In the genomic region with DNA sequence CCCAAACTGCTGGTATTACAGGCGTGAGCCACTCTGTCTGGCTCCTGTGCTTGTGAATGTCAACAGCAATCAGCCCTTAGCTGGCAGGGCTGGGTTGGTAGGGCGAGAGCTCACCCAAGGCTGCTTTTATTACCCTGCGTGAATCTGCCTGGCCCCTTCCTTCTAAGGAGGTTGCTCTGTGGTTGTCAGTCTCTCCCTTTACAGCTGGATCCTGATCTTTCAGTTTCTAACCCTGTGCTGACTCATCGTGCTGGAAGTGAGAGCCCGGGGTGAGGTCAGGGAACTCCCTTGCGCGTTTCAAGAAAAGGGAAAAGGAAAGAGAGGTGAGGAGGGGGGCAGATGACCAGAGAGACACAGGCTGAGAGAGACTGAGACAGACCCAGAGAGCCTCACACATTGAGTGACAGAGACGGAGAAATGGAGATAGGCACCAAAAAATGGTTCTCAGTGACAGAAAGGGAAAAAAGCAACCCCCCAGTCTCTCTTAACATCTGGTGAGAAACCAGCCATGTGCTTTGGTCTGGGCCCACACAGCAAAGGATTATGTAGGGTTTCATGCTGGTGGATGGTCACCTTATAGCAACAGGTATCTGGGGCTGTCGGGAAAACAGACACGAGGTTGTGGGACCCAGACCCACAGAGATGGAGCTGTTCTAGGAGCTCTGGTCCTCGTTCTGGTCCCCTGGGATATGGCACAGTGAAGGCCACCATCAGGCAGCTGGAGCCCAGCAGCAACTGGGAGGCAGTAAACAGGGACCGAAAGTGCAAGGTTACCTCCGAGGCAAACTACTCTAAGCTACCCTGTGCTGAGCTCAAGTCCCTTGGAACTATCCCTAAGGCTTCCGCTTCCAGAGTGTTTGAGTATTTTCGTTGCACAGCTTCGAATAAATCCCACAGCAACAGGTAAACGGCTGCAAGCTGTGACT, we compare ENCODE assay signal across 8 cellular contexts. TPM values are rescaled to one million over a fixed set of nuclear protein-coding genes. Genes with fewer than 3 reads are reported as not detected.
A peak's percentile ranks its signal among the peaks of the same experiment; 100 is the strongest.
DNase-seq lines count a peak whose midpoint lies in the region; ATAC-seq, FAIRE-seq and TF ChIP-seq lines count a peak whose summit lies in the region.

No MANE protein-coding gene starts in this region.

- H2BK15ac ChIP-seq in H1 (ENCODE audit: low read length), result no peak overlapping the region

- H2BK120ac ChIP-seq in H1 (replicated peaks; ENCODE audit: low read depth, low read length), result no peak overlapping the region

- 78% methylated on average over 17 of the region's 17 CpGs; no CpG with 5 or more reads in 1 of the 2 experiments for WGBS in H1 (ENCODE audit: extremely low coverage in 1 of 2, insufficient coverage in 1 of 2, insufficient read length in 1 of 2, insufficient replicate concordance in 2 of 2, low coverage in 1 of 2, low lambda C conversion rate in 2 of 2, missing lambda C conversion rate in 1 of 2), 2 experiments

- no peak overlapping the region for H2AK5ac ChIP-seq in H1 (ENCODE audit: low read depth, low read length)

- DNase-seq in CD14-positive monocyte (ENCODE audit: low spot score), result peak; percentile 90
- DNase-seq in Peyer's patch, result peak in 2 of 3 donors; percentile 76 to 86
- no peak for DNase-seq in H1 (ENCODE audit: low read depth in 1 of 2, low spot score in 2 of 2)
- peak; percentile 52 for DNase-seq in mucosa of gallbladder (ENCODE audit: low spot score)
- DNase-seq in NCI-H187 (lab: John Stamatoyannopoulos, UW), result no peak

- H3K27me3 ChIP-seq in Peyer's patch (no peaks in the 10 kb centered on the region), H1 (replicated peaks in 1 of 4; ENCODE audit: control insufficient read depth in 3 of 4, extremely low read depth in 1 of 4, insufficient read depth in 3 of 4, low read length in 3 of 4) (no peaks in the 10 kb centered on the region)

- H3K27me3 Mint-ChIP-seq in CD14-positive monocyte (ENCODE audit: low read depth in 3 of 3), result peaks cover 0 to 2% (median 2%) of the 10 kb centered on the region in 3 donors

- H3K36me3 ChIP-seq in Peyer's patch (peaks cover 0 to 32% (median 0%) of the 10 kb centered on the region in 3 donors), H1 (ENCODE audit: control insufficient read depth in 2 of 4, insufficient read depth in 4 of 4, low read length in 3 of 4) (peaks cover 8 to 40% (median 24%) of the 10 kb centered on the region in 4 experiments; a peak in 7 of 8 replicates)

- H3K36me3 Mint-ChIP-seq in CD14-positive monocyte, result peaks cover 7 to 19% of the 10 kb centered on the region in 2 donors

- H3K4me1 ChIP-seq in Peyer's patch (peaks cover 0 to 37% (median 11%) of the 10 kb centered on the region in 4 donors), H1 (replicated peaks in 1 of 4; ENCODE audit: control insufficient read depth in 3 of 4, insufficient read depth in 4 of 4, low read length in 3 of 4) (peaks cover 3 to 31% (median 12%) of the 10 kb centered on the region in 4 experiments)

- POLR2A ChIA-PET in H1 (lab: Charles Lee; ENCODE audit: partially characterized antibody), result interaction anchor here (1.7 to 3.5 kb wide), 3 partner anchors 10 to 20 kb away, joined by 5 to 16 read pairs (median 10); a partner anchor contains a TSS

- H3K79me1 ChIP-seq in H1 (ENCODE audit: low read depth, low read length), result 0 out of 2 replicates have a peak, but pooled peaks cover 2% of the 10 kb centered on the region

- H3K4me3 Mint-ChIP-seq in CD14-positive monocyte, result peak overlapping the region; percentile 82 to 84

- peaks cover 0 to 4% (median 0%) of the 10 kb centered on the region in 7 donors for H3K9me3 Mint-ChIP-seq in CD14-positive monocyte

- peaks cover 0 to 2% of the 10 kb centered on the region in 2 experiments for H4K20me1 ChIP-seq in H1 (replicated peaks in 1 of 2; ENCODE audit: control insufficient read depth in 1 of 2, insufficient read depth in 2 of 2, low read length in 2 of 2)

- H3K23me2 ChIP-seq in H1 (ENCODE audit: low read depth, low read length), result peaks cover 9% of the 10 kb centered on the region; the same call in 1 of the 2 replicates

- H3K56ac ChIP-seq in H1 (replicated peaks; ENCODE audit: insufficient read length, low read depth, low read length), result no peak overlapping the region

- H3K4ac ChIP-seq in H1 (replicated peaks; ENCODE audit: insufficient read length, low read depth, low read length), result no peak overlapping the region

- H3K9me3 ChIP-seq in Peyer's patch, result no peaks in the 10 kb centered on the region
- H3K9me3 ChIP-seq in H1 (ENCODE audit: insufficient read depth in 2 of 2, low read depth in 1 of 2, low read length in 1 of 2), result no peaks in the 10 kb centered on the region

- no peak overlapping the region for H2BK20ac ChIP-seq in H1 (ENCODE audit: low read length)

- CTCF ChIA-PET in H1 (lab: Charles Lee; ENCODE audit: partially characterized antibody), result interaction anchor here (1.1 to 7.0 kb wide), 6 partner anchors 9 to 145 kb away, joined by 3 to 47 read pairs (median 4); a partner anchor contains a TSS

- H4K91ac ChIP-seq in H1 (replicated peaks; ENCODE audit: insufficient read length, low read length), result no peak overlapping the region

- TF ChIP-seq EP300 in H1 (IDR thresholded peaks at IDR 0.05; ENCODE audit: borderline replicate concordance in 1 of 2, low read depth in 2 of 2, low read length in 2 of 2), result no peak

- H3K4me1 Mint-ChIP-seq in CD14-positive monocyte, result peaks cover 63% of the 10 kb centered on the region

- H2AFZ ChIP-seq in H1 (ENCODE audit: low read length), result no peak overlapping the region

- no peak overlapping the region for H4K5ac ChIP-seq in H1 (ENCODE audit: insufficient read length, low read depth, low read length)

- peak overlapping the region; percentile 95 to 100 (median 99) for H3K27ac Mint-ChIP-seq in CD14-positive monocyte

- H2BK12ac ChIP-seq in H1 (ENCODE audit: low read depth, low read length), result no peak overlapping the region

- no peak for FAIRE-seq in H1 (lab: Jason Lieb, UNC)

- H4K8ac ChIP-seq in H1 (ENCODE audit: extremely low read depth, insufficient read depth, low read length), result no peak overlapping the region

- intact Hi-C loops in CD14-positive monocyte (cut with micrococcal nuclease), result loop anchor here in 1 of 2 donors (5.0 kb wide), 1 partner anchor 358 kb away; a partner anchor contains a TSS

- H3K14ac ChIP-seq in H1 (ENCODE audit: insufficient read length), result no peak overlapping the region

- peaks cover 0 to 15% of the 10 kb centered on the region in 2 experiments; a peak in 2 of 4 replicates for H3K79me2 ChIP-seq in H1 (ENCODE audit: control insufficient read depth in 1 of 2, insufficient read depth in 2 of 2, low read length in 2 of 2)

- no peak overlapping the region for H3K23ac ChIP-seq in H1 (ENCODE audit: insufficient read length)

- peak overlapping the region in 1 of 4 experiments; percentile 25; a peak in 3 of 7 replicates for H3K9ac ChIP-seq in H1 (replicated peaks in 1 of 4; ENCODE audit: extremely low read depth in 1 of 4, low read depth in 3 of 4, low read length in 3 of 4)

- TF ChIP-seq CTCF in CD14-positive monocyte (IDR thresholded peaks at IDR 0.05) (no peak), Peyer's patch (IDR thresholded peaks at IDR 0.05) (no peak), H1 (IDR thresholded peaks at IDR 0.05; ENCODE audit: control extremely low read depth in 1 of 3, insufficient read depth in 1 of 3, low read depth in 1 of 3, low read length in 3 of 3) (no peak)

- H2BK5ac ChIP-seq in H1 (ENCODE audit: low read depth, low read length), result peak overlapping the region; percentile 20

- ATAC-seq in GM21723 (IDR thresholded peaks at IDR 0.05; ENCODE audit: unreplicated experiment), result peak; percentile 40
- ATAC-seq in HG03045 (IDR thresholded peaks at IDR 0.05; ENCODE audit: unreplicated experiment), result no peak
- no peak for ATAC-seq in GM21526 (IDR thresholded peaks at IDR 0.05; ENCODE audit: low FRiP score, unreplicated experiment)

- H3K4me2 ChIP-seq in H1 (ENCODE audit: insufficient read depth in 1 of 2, low read depth in 2 of 2, low read length in 2 of 2), result peak overlapping the region in 1 of 2 experiments; percentile 96; a peak in 2 of 4 replicates

- peak overlapping the region; percentile 27; the same call in 1 of the 2 replicates for H3K18ac ChIP-seq in H1 (ENCODE audit: extremely low read depth, low read length)

- no peak for TF ChIP-seq RAD21 in H1 (IDR thresholded peaks at IDR 0.05 in 1 of 2, conservative IDR thresholded peaks at IDR 0.05 in 1 of 2; ENCODE audit: low read depth in 2 of 2, low read length in 2 of 2)

- H3K4me3 ChIP-seq in Peyer's patch (peak overlapping the region in 1 of 4 donors; percentile 69), H1 (ENCODE audit: extremely low read depth in 1 of 4, insufficient read depth in 2 of 4, low read depth in 3 of 4, low read length in 4 of 4) (no peak overlapping the region)

- H3K27ac ChIP-seq in Peyer's patch, result peak overlapping the region; percentile 54 to 77 (median 66)
- no peak overlapping the region for H3K27ac ChIP-seq in H1 (ENCODE audit: low read depth, low read length)

- TF ChIP-seq POLR2A in Peyer's patch (IDR thresholded peaks at IDR 0.05) (peak; percentile 51 to 82), H1 (IDR thresholded peaks at IDR 0.05; ENCODE audit: control extremely low read depth in 1 of 2, low read depth in 2 of 2, low read length in 2 of 2) (no peak)

RNA-seq across cellular contexts. Expression of a gene that starts 2.5 kb away (rescaled TPM):
- polyA plus RNA-seq in CD14-positive monocyte (10 to 100 TPM; 45.0 to 51.7 TPM), H1 (2011; rRNA removed) (87.8 and 91.7 TPM in 2 replicates)
- total RNA-seq in Peyer's patch (100 to 1,000 TPM in 3 of 4 donors, 10 to 100 TPM in 1; 17.3 to 248 (median 186) TPM), mucosa of gallbladder (186 TPM)
- total RNA-seq in H1 (2021; fragmentation: NEBNext Ultra II Directional; extraction: Animal tissue kit (Norgen Biotek cat#: 25700)), result 30.0 and 36.2 TPM in 2 replicates
- 59.1 TPM for polyA plus RNA-seq in H1 (2011; cell fraction: cytosol; rRNA removed)
- 77.5 TPM for polyA plus RNA-seq in H1 (2011; cell fraction: nucleus; rRNA removed)
- 38.9 to 58.8 TPM (median 53.7 TPM) in 4 replicates for polyA plus RNA-seq in H1 (2012, experiment 1 of 2)
- 67.8 TPM for polyA plus RNA-seq in H1 (2012, experiment 2 of 2)
- polyA plus RNA-seq in H1 (2013, experiment 1 of 2), result 56.8 TPM
- polyA plus RNA-seq in H1 (2013, experiment 2 of 2), result 56.9 TPM
- polyA minus RNA-seq in H1 (2011; rRNA and poly(A)+ RNA removed), result 73.8 and 106 TPM in 2 replicates
- polyA minus RNA-seq in H1 (2011; cell fraction: cytosol; rRNA and poly(A)+ RNA removed), result 33.8 TPM
- polyA minus RNA-seq in H1 (2011; cell fraction: nucleus; rRNA and poly(A)+ RNA removed), result 46.5 TPM

RNA-seq across cellular contexts. Expression of a gene that starts 17.8 kb away (rescaled TPM):
- polyA plus RNA-seq in CD14-positive monocyte (10 to 100 TPM; 32.2 to 36.6 TPM), H1 (2011; rRNA removed) (191 and 247 TPM in 2 replicates)
- total RNA-seq in Peyer's patch (10 to 100 TPM; 28.4 to 49.5 (median 38.4) TPM), mucosa of gallbladder (62.6 TPM)
- total RNA-seq in H1 (2021; fragmentation: NEBNext Ultra II Directional; extraction: Animal tissue kit (Norgen Biotek cat#: 25700)), result 121 and 133 TPM in 2 replicates
- polyA plus RNA-seq in H1 (2011; cell fraction: cytosol; rRNA removed), result 147 TPM
- polyA plus RNA-seq in H1 (2011; cell fraction: nucleus; rRNA removed), result 202 TPM
- polyA plus RNA-seq in H1 (2012, experiment 1 of 2), result 90.7 to 127 TPM (median 115 TPM) in 4 replicates
- polyA plus RNA-seq in H1 (2012, experiment 2 of 2), result 136 TPM
- polyA plus RNA-seq in H1 (2013, experiment 1 of 2), result 73.6 TPM
- 74.6 TPM for polyA plus RNA-seq in H1 (2013, experiment 2 of 2)
- 186 and 236 TPM in 2 replicates for polyA minus RNA-seq in H1 (2011; rRNA and poly(A)+ RNA removed)
- 73.2 TPM for polyA minus RNA-seq in H1 (2011; cell fraction: cytosol; rRNA and poly(A)+ RNA removed)
- 84.9 TPM for polyA minus RNA-seq in H1 (2011; cell fraction: nucleus; rRNA and poly(A)+ RNA removed)

RNA-seq across cellular contexts. Expression of a gene that starts 26.1 kb away (rescaled TPM):
- polyA plus RNA-seq in CD14-positive monocyte (1 to 10 TPM; 1.4 to 2.4 TPM), H1 (2011; rRNA removed) (5.6 and 7.8 TPM in 2 replicates)
- total RNA-seq in Peyer's patch (1 to 10 TPM; 1.7 to 9.9 (median 7.3) TPM), mucosa of gallbladder (4.6 TPM)
- 5.1 TPM in 2 replicates for total RNA-seq in H1 (2021; fragmentation: NEBNext Ultra II Directional; extraction: Animal tissue kit (Norgen Biotek cat#: 25700))
- polyA plus RNA-seq in H1 (2011; cell fraction: cytosol; rRNA removed), result 4.9 TPM
- polyA plus RNA-seq in H1 (2011; cell fraction: nucleus; rRNA removed), result 5.3 TPM
- polyA plus RNA-seq in H1 (2012, experiment 1 of 2), result 3.1 to 5.1 TPM (median 3.9 TPM) in 4 replicates
- 5.2 TPM for polyA plus RNA-seq in H1 (2012, experiment 2 of 2)
- 6.0 TPM for polyA plus RNA-seq in H1 (2013, experiment 1 of 2)
- polyA plus RNA-seq in H1 (2013, experiment 2 of 2), result 6.0 TPM
- 2.8 and 3.0 TPM in 2 replicates for polyA minus RNA-seq in H1 (2011; rRNA and poly(A)+ RNA removed)
- polyA minus RNA-seq in H1 (2011; cell fraction: cytosol; rRNA and poly(A)+ RNA removed), result 4.3 TPM
- polyA minus RNA-seq in H1 (2011; cell fraction: nucleus; rRNA and poly(A)+ RNA removed), result 5.8 TPM

RNA-seq across cellular contexts. Expression of a gene that starts 35.1 kb away (rescaled TPM):
- polyA plus RNA-seq in CD14-positive monocyte (not detected), H1 (2011; rRNA removed) (32.1 and 32.5 TPM in 2 replicates)
- total RNA-seq in Peyer's patch (10 to 100 TPM; 19.0 to 98.5 (median 57.2) TPM), mucosa of gallbladder (102 TPM)
- total RNA-seq in H1 (2021; fragmentation: NEBNext Ultra II Directional; extraction: Animal tissue kit (Norgen Biotek cat#: 25700)), result 10.5 and 11.0 TPM in 2 replicates
- polyA plus RNA-seq in H1 (2011; cell fraction: cytosol; rRNA removed), result 18.0 TPM
- polyA plus RNA-seq in H1 (2011; cell fraction: nucleus; rRNA removed), result 16.6 TPM
- 5.1 to 12.0 TPM (median 10.9 TPM) in 4 replicates for polyA plus RNA-seq in H1 (2012, experiment 1 of 2)
- polyA plus RNA-seq in H1 (2012, experiment 2 of 2), result 12.7 TPM
- 29.0 TPM for polyA plus RNA-seq in H1 (2013, experiment 1 of 2)
- polyA plus RNA-seq in H1 (2013, experiment 2 of 2), result 31.8 TPM
- 4.3 and 5.1 TPM in 2 replicates for polyA minus RNA-seq in H1 (2011; rRNA and poly(A)+ RNA removed)
- polyA minus RNA-seq in H1 (2011; cell fraction: cytosol; rRNA and poly(A)+ RNA removed), result 11.2 TPM
- 5.4 TPM for polyA minus RNA-seq in H1 (2011; cell fraction: nucleus; rRNA and poly(A)+ RNA removed)

RNA-seq across cellular contexts. Expression of a gene that starts 58.2 kb away (rescaled TPM):
- polyA plus RNA-seq in CD14-positive monocyte (10 to 100 TPM; 13.2 to 18.9 TPM), H1 (2011; rRNA removed) (7.3 and 8.3 TPM in 2 replicates)
- total RNA-seq in Peyer's patch (10 to 100 TPM in 3 of 4 donors, 1 to 10 TPM in 1; 5.8 to 50.8 (median 40.2) TPM), mucosa of gallbladder (24.2 TPM)
- total RNA-seq in H1 (2021; fragmentation: NEBNext Ultra II Directional; extraction: Animal tissue kit (Norgen Biotek cat#: 25700)), result 2.6 and 3.6 TPM in 2 replicates
- 5.8 TPM for polyA plus RNA-seq in H1 (2011; cell fraction: cytosol; rRNA removed)
- polyA plus RNA-seq in H1 (2011; cell fraction: nucleus; rRNA removed), result 6.1 TPM
- polyA plus RNA-seq in H1 (2012, experiment 1 of 2), result 2.7 to 3.6 TPM (median 3.3 TPM) in 4 replicates
- 2.1 TPM for polyA plus RNA-seq in H1 (2012, experiment 2 of 2)
- polyA plus RNA-seq in H1 (2013, experiment 1 of 2), result 1.9 TPM
- 1.8 TPM for polyA plus RNA-seq in H1 (2013, experiment 2 of 2)
- polyA minus RNA-seq in H1 (2011; rRNA and poly(A)+ RNA removed), result 11.0 and 13.8 TPM in 2 replicates
- 5.0 TPM for polyA minus RNA-seq in H1 (2011; cell fraction: cytosol; rRNA and poly(A)+ RNA removed)
- 4.8 TPM for polyA minus RNA-seq in H1 (2011; cell fraction: nucleus; rRNA and poly(A)+ RNA removed)

Comparison
In these comparisons a context has a peak if more than half of its experiments do, and no peak if none do; other contexts are left out.
1. DNase-seq: peak in CD14-positive monocyte (single experiment), Peyer's patch (2 of 3) and mucosa of gallbladder (single experiment); none in H1 (0 of 2) and NCI-H187 (0 of 2).
2. POLR2A ChIP-seq: peak in Peyer's patch (2 of 2); none in H1 (0 of 2).